ENCODE assay signal across 8 cellular contexts in the genomic region with DNA sequence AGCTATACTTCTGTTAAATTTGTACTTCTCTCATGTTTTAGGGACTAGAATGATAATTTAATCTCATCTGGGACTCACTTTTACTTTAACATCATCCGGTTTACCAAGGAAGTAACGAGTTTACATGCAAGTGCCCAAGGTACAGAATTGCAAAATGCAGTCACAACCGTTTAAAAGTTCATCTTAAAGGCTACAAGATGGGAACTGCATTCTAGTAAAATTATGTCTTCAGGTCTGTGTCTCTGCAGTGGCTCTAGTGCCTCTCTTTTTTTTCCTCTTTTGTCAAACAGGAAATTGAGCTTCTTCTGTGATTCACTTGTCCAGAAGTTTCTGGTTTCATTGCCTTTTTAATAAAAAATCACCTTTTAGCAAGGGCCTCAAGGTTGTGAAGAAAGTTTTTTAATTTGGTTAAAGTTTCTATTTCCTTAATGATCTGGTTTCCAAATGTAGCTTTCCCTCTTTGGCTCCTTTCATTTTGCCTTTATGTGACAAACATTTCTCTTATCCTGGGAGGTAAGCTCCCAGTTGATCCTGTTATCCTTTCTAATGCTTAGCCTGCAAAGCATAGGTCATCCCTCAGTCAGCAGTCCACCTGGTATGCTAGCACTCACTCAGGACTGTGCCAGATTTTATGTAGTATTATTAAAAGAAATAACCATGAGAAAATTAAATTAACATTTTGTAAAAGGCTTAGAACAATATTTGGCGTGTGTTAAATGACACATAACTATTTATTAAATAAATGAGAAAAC. TPM values are rescaled to one million over a fixed set of nuclear protein-coding genes. Genes with fewer than 3 reads are reported as not detected.
DNase-seq lines count a peak whose midpoint lies in the region; ATAC-seq and TF ChIP-seq lines count a peak whose summit lies in the region.

No MANE protein-coding gene starts in this region.

- WGBS in smooth muscle cell (ENCODE audit: low lambda C conversion rate): 30% methylated on average over 4 of the region's 4 CpGs

- peak overlapping the region; percentile 92 for H3K9ac ChIP-seq in smooth muscle cell (ENCODE audit: low read depth)

- no peaks in the 10 kb centered on the region for H3K9me3 Mint-ChIP-seq in T-cell

- POLR2A ChIA-PET in T-cell (lab: Charles Lee): interaction anchor here (0.7 to 4.0 kb wide), 12 partner anchors 8 to 68 kb away, joined by 3 to 33 read pairs (median 3); no protein-coding TSS in a partner anchor

- peaks cover 72% of the 10 kb centered on the region for H4K20me1 ChIP-seq in smooth muscle cell (ENCODE audit: low read depth)

- peak; percentile 39 for DNase-seq in SKM-1 (lab: John Stamatoyannopoulos, UW; ENCODE audit: unreplicated experiment)
- no peak for DNase-seq in SKM-1 treated with dmso at 0.1 percent for 144 hours (lab: John Stamatoyannopoulos, UW; ENCODE audit: unreplicated experiment)
- DNase-seq in T-cell: no peak
- no peak for DNase-seq in foreskin fibroblast
- DNase-seq in smooth muscle cell (lab: John Stamatoyannopoulos, UW; ENCODE audit: unreplicated experiment): no peak

- H2AFZ ChIP-seq in smooth muscle cell (ENCODE audit: low read depth): no peak overlapping the region

- H3K4me3 Mint-ChIP-seq in T-cell: peak overlapping the region; percentile 89 to 93 (median 92)

- H3K9me3 ChIP-seq in smooth muscle cell (replicated peaks; ENCODE audit: low read depth): no peaks in the 10 kb centered on the region

- peak overlapping the region; percentile 87 to 93 for H3K4me3 ChIP-seq in foreskin fibroblast (ENCODE audit: low read depth in 1 of 2, low read length in 2 of 2)
- peak overlapping the region; percentile 79 for H3K4me3 ChIP-seq in smooth muscle cell

- ATAC-seq in T-cell (replicated peaks in 1 of 4) (no peak), GM18868 (IDR thresholded peaks at IDR 0.05; ENCODE audit: unreplicated experiment) (no peak), GM18909 (IDR thresholded peaks at IDR 0.05; ENCODE audit: poor library complexity, unreplicated experiment) (no peak), GM18907 (IDR thresholded peaks at IDR 0.05; ENCODE audit: unreplicated experiment) (no peak)

- peaks cover 56 to 60% (median 58%) of the 10 kb centered on the region in 3 donors for H3K4me1 Mint-ChIP-seq in T-cell

- H3K27me3 ChIP-seq in smooth muscle cell (ENCODE audit: low read depth): no peaks in the 10 kb centered on the region

- H3K36me3 Mint-ChIP-seq in T-cell: peaks cover 9% of the 10 kb centered on the region

- peaks cover 74% of the 10 kb centered on the region for H3K79me2 ChIP-seq in smooth muscle cell (ENCODE audit: low read depth)

- CTCF ChIA-PET in T-cell (lab: Charles Lee): interaction anchor here (0.5 to 4.0 kb wide), 6 partner anchors 16 to 794 kb away, joined by 3 to 22 read pairs (median 4); no protein-coding TSS in a partner anchor

- H3K27ac Mint-ChIP-seq in T-cell: peak overlapping the region; percentile 93 to 96

- TF ChIP-seq CTCF in foreskin fibroblast (IDR thresholded peaks at IDR 0.05; ENCODE audit: low read depth, low read length) (no peak), smooth muscle cell (IDR thresholded peaks at IDR 0.05; ENCODE audit: borderline replicate concordance, insufficient read depth, poor library complexity, severe bottlenecking) (no peak)

- no peaks in the 10 kb centered on the region for H3K27me3 Mint-ChIP-seq in T-cell

- peaks cover 30% of the 10 kb centered on the region for H3K4me1 ChIP-seq in smooth muscle cell (ENCODE audit: low read depth)

- peak overlapping the region; percentile 97 for H3K27ac ChIP-seq in smooth muscle cell (ENCODE audit: low read depth)

- peak overlapping the region; percentile 93 for H3K4me2 ChIP-seq in smooth muscle cell

- H3K36me3 ChIP-seq in smooth muscle cell (ENCODE audit: low read depth): no peaks in the 10 kb centered on the region

- H3F3A ChIP-seq in smooth muscle cell (ENCODE audit: low read depth): no peaks in the 10 kb centered on the region

RNA-seq across cellular contexts. Expression of gene GLS, which starts 2.4 kb away (rescaled TPM):
- total RNA-seq in T-cell: 100 to 1,000 TPM; 192 to 233 (median 209) TPM
- total RNA-seq in smooth muscle cell: 454 and 515 TPM in 2 replicates
- polyA plus RNA-seq in smooth muscle cell: 76.2 and 114 TPM in 2 replicates
